8 cellular contexts compared by ENCODE assay signal in genomic region chr17:80008383-80008840, GRCh38. TPM values are rescaled to one million over a fixed set of nuclear protein-coding genes. Genes with fewer than 3 reads are reported as not detected.
DNase-seq lines count a peak whose midpoint lies in the region; ATAC-seq and TF ChIP-seq lines count a peak whose summit lies in the region.

No MANE protein-coding gene starts in this region.

- DNase-seq in GM10266 (ENCODE audit: extremely low spot score) (peak; percentile 93), NCI-H1417 (lab: John Stamatoyannopoulos, UW) (peak; percentile 75 to 94 (median 86)), T-cell (peak; percentile 24 to 72 (median 60)), left cardiac atrium (peak; percentile 83), sigmoid colon (peak; percentile 90)
- peak; percentile 85 for DNase-seq in activated naive CD8-positive, alpha-beta T cell treated with anti-CD3 and anti-CD28 coated beads, Interleukin-2, amount 10 ng/mL, durations not matched to agents 7 days and 5 days

- 9 to 20% methylated on average over 17 of the region's 17 CpGs for WGBS in sigmoid colon, 2 donors

- H3K9me3 Mint-ChIP-seq in T-cell, result no peaks in the 10 kb centered on the region
- H3K9me3 Mint-ChIP-seq in activated naive CD8-positive, alpha-beta T cell treated with anti-CD3 and anti-CD28 coated beads, Interleukin-2, amount 10 ng/mL, durations not matched to agents 7 days and 5 days, result no peaks in the 10 kb centered on the region

- H3K27me3 ChIP-seq in sigmoid colon, result no peaks in the 10 kb centered on the region

- H3K27me3 Mint-ChIP-seq in T-cell, result no peaks in the 10 kb centered on the region
- H3K27me3 Mint-ChIP-seq in activated naive CD8-positive, alpha-beta T cell treated with anti-CD3 and anti-CD28 coated beads, Interleukin-2, amount 10 ng/mL, durations not matched to agents 7 days and 5 days, result no peaks in the 10 kb centered on the region

- H3K27ac ChIP-seq in sigmoid colon, result no peak overlapping the region

- H3K4me1 Mint-ChIP-seq in T-cell, result peaks cover 10 to 12% (median 10%) of the 10 kb centered on the region in 3 donors
- no peaks in the 10 kb centered on the region for H3K4me1 Mint-ChIP-seq in activated naive CD8-positive, alpha-beta T cell treated with anti-CD3 and anti-CD28 coated beads, Interleukin-2, amount 10 ng/mL, durations not matched to agents 7 days and 5 days

- CTCF ChIA-PET in T-cell (lab: Charles Lee), result interaction anchor here (0.6 to 1.6 kb wide), 6 partner anchors 11 to 263 kb away, joined by 3 to 15 read pairs (median 3); partner anchors contain the start of gene GAA (in 1 of the 2)

- TF ChIP-seq CTCF in GM10266 (IDR thresholded peaks at IDR 0.05; ENCODE audit: control insufficient read depth, insufficient read depth, low read depth, missing control alignments), result peak; percentile 93
- TF ChIP-seq CTCF in sigmoid colon (IDR thresholded peaks at IDR 0.05), result peak; percentile 84 to 93 (median 90)

- H3K36me3 Mint-ChIP-seq in T-cell, result peaks cover 3% of the 10 kb centered on the region
- no peaks in the 10 kb centered on the region for H3K36me3 Mint-ChIP-seq in activated naive CD8-positive, alpha-beta T cell treated with anti-CD3 and anti-CD28 coated beads, Interleukin-2, amount 10 ng/mL, durations not matched to agents 7 days and 5 days

- TF ChIP-seq EP300 in sigmoid colon (IDR thresholded peaks at IDR 0.05), result no peak

- POLR2A ChIA-PET in T-cell (lab: Charles Lee), result no interaction called here
- POLR2A ChIA-PET in activated naive CD8-positive, alpha-beta T cell treated with anti-CD3 and anti-CD28 coated beads, Interleukin-2, amount 10 ng/mL, durations not matched to agents 7 days and 5 days (lab: Charles Lee), result interaction anchor here (0.6 kb wide), 1 partner anchor 1226 kb away, joined by 3 read pairs; no protein-coding TSS in a partner anchor

- TF ChIP-seq POLR2A in sigmoid colon (IDR thresholded peaks at IDR 0.05), result no peak

- no peak overlapping the region for H3K4me3 Mint-ChIP-seq in T-cell
- no peak overlapping the region for H3K4me3 Mint-ChIP-seq in activated naive CD8-positive, alpha-beta T cell treated with anti-CD3 and anti-CD28 coated beads, Interleukin-2, amount 10 ng/mL, durations not matched to agents 7 days and 5 days

- no peak overlapping the region for H3K4me3 ChIP-seq in sigmoid colon

- ATAC-seq in T-cell (replicated peaks in 1 of 4), result peak; percentile 78 to 87 (median 82)
- ATAC-seq in activated naive CD8-positive, alpha-beta T cell treated with anti-CD3 and anti-CD28 coated beads, Interleukin-2, amount 10 ng/mL, durations not matched to agents 7 days and 5 days (ENCODE audit: low read depth), result peak; percentile 73
- peak; percentile 81 to 83 for ATAC-seq in left cardiac atrium
- no peak for ATAC-seq in HG03439 (IDR thresholded peaks at IDR 0.05; ENCODE audit: unreplicated experiment)
- no peak for ATAC-seq in HG03571 (IDR thresholded peaks at IDR 0.05; ENCODE audit: unreplicated experiment)

- no peaks in the 10 kb centered on the region for H3K9me3 ChIP-seq in sigmoid colon

- H3K4me1 ChIP-seq in sigmoid colon, result peaks cover 0 to 17% (median 12%) of the 10 kb centered on the region in 4 donors

- H3K27ac Mint-ChIP-seq in T-cell, result no peak overlapping the region
- no peak overlapping the region for H3K27ac Mint-ChIP-seq in activated naive CD8-positive, alpha-beta T cell treated with anti-CD3 and anti-CD28 coated beads, Interleukin-2, amount 10 ng/mL, durations not matched to agents 7 days and 5 days

- peaks cover 0 to 33% (median 7%) of the 10 kb centered on the region in 4 donors for H3K36me3 ChIP-seq in sigmoid colon

- intact Hi-C loops in left cardiac atrium (cut with DNase I) (loop anchor here in 1 of 2 donors (10.0 kb wide), 1 partner anchor 76 kb away; no protein-coding TSS in a partner anchor), sigmoid colon (cut with DNase I) (loop anchor here (2.0 to 5.0 kb wide), 4 partner anchors 26 to 139 kb away; partner anchors contain the start of genes EIF4A3, GAA and TBC1D16)

RNA-seq across cellular contexts. Expression of gene TBC1D16, which starts 27.3 kb away (rescaled TPM):
- total RNA-seq in T-cell (1 to 10 TPM; 1.9 to 6.1 (median 3.4) TPM), left cardiac atrium (10 to 100 TPM; 29.9 to 30.9 TPM), sigmoid colon (10 to 100 TPM; 15.1 to 21.9 (median 16.2) TPM)
- 1 to 10 TPM; 2.1 TPM for total RNA-seq in activated naive CD8-positive, alpha-beta T cell treated with anti-CD3 and anti-CD28 coated beads, Interleukin-2, amount 10 ng/mL, durations not matched to agents 7 days and 5 days
- polyA plus RNA-seq in sigmoid colon, result 10 to 100 TPM in 1 of 3 donors, 1 to 10 TPM in 2; 3.6 to 17.2 (median 4.2) TPM

RNA-seq across cellular contexts. Expression of gene CCDC40, which starts 28.0 kb away (rescaled TPM):
- 1 to 10 TPM in 4 of 5 donors, under 1 TPM in 1; 0.70 to 3.1 (median 1.4) TPM for total RNA-seq in T-cell
- 1 to 10 TPM; 1.3 to 1.4 TPM for total RNA-seq in activated naive CD8-positive, alpha-beta T cell treated with anti-CD3 and anti-CD28 coated beads, Interleukin-2, amount 10 ng/mL, durations not matched to agents 7 days and 5 days
- 1 to 10 TPM; 5.9 to 9.8 TPM for total RNA-seq in left cardiac atrium
- total RNA-seq in sigmoid colon, result 10 to 100 TPM in 1 of 4 donors, 1 to 10 TPM in 3; 5.3 to 25.8 (median 6.4) TPM
- 1 to 10 TPM in 1 of 3 donors, not detected in 2; 1.4 TPM for polyA plus RNA-seq in sigmoid colon

Comparison
In these comparisons a context has a peak if more than half of its experiments do, and no peak if none do; other contexts are left out.
1. ATAC-seq: peak in T-cell (4 of 4), activated naive CD8-positive, alpha-beta T cell treated with anti-CD3 and anti-CD28 coated beads, Interleukin-2, amount 10 ng/mL, durations not matched to agents 7 days and 5 days (single experiment) and left cardiac atrium (2 of 2); none in HG03439 (single experiment) and HG03571 (single experiment).
2. Peak in every context shown above with its lines, with median percentiles within 50 percentile points of each other: DNase-seq.